8 cellular contexts compared by ENCODE assay signal in the genomic region with DNA sequence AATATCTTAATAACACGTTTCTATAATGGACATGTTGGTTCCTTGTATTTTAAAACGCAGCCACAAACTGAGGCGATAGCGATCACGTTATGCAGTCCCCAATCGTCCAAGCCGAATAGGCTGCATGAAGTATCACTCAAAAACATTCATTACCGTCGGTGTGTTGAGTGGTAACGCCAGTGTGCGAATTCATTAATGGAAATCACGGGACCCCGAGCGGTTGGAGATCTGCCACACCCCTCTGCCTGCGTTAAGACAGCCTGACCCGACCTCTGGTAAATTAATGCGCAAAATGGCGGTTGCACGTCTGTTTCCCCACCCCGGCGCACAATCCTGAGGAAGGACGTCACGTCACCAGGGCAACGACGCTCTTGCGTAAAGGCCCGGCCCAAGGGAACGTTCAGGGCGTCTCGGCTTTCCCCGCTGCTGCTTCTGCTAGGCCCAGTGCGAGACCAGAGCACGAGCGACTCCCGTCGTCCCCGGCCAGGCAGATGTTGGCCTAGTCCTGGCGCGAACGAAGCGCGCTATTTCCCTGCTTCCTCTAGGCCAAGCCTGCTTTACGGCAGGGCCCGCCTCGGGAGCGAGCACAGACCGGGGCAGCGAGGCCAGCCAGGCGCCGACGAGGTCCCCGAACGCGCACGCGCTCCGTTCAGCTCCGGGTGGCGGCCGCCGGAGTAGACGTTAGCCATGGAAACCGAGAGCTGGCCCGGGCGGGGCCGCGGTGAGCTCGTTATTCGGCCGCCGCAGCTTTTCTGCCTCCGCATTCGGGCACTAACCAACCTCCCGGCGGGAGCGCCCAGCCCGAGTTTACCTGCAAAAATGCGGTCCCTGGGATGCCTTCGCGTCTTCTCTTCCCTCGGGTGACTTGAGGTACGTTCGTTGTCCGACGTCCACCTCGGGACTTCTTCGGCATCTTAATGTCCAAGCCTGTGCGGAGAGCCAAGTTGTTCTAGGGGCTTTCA. TPM values are rescaled to one million over a fixed set of nuclear protein-coding genes. Genes with fewer than 3 reads are reported as not detected.
DNase-seq lines count a peak whose midpoint lies in the region; ATAC-seq, FAIRE-seq and TF ChIP-seq lines count a peak whose summit lies in the region.

A gene (plus strand): TSS at position 374 of the 962 bp plus-strand sequence. CDS start 15,716 bp downstream, outside the sequence.

- H3K27ac ChIP-seq in upper lobe of right lung, result peak within 1 kb of the TSS; percentile 98

- no peaks in the 10 kb centered on the region for H3K9me3 ChIP-seq in upper lobe of right lung

- peak within 1 kb of the TSS; percentile 71 for H3K4me3 ChIP-seq in upper lobe of right lung

- peaks cover 26% of the 10 kb centered on the region for H3K4me1 Mint-ChIP-seq in T-helper 1 cell treated with Interleukin-12 subunit alpha and Interleukin-12 subunit beta and Interleukin-4 antibody, amounts not matched to agents 30 μg/mL and 1 μg/mL, for 36 hours (ENCODE audit: low read depth)

- H3K9me3 Mint-ChIP-seq in T-helper 1 cell treated with Interleukin-12 subunit alpha and Interleukin-12 subunit beta and Interleukin-4 antibody, amounts not matched to agents 30 μg/mL and 1 μg/mL, for 36 hours, result no peaks in the 10 kb centered on the region

- peaks cover 18% of the 10 kb centered on the region for H3K4me1 ChIP-seq in upper lobe of right lung

- peak; percentile 97 for FAIRE-seq in GM12892 (lab: Jason Lieb, UNC)

- H3K27me3 Mint-ChIP-seq in T-helper 1 cell treated with Interleukin-12 subunit alpha and Interleukin-12 subunit beta and Interleukin-4 antibody, amounts not matched to agents 30 μg/mL and 1 μg/mL, for 36 hours (ENCODE audit: low read depth), result no peaks in the 10 kb centered on the region

- DNase-seq in GM12892 (ENCODE audit: insufficient read length) (peak; percentile 65), NCI-H1694 (lab: John Stamatoyannopoulos, UW) (peak; percentile 99), amniotic stem cell (lab: John Stamatoyannopoulos, UW) (peak; percentile 97), left cardiac atrium (peak; percentile 97), posterior vena cava (ENCODE audit: low spot score) (peak; percentile 99), upper lobe of right lung (peak; percentile 97)

- TF ChIP-seq POLR2A in GM12892 (IDR thresholded peaks at IDR 0.05; ENCODE audit: low read depth, low read length), result peak; percentile 95

- TF ChIP-seq CTCF in upper lobe of right lung (IDR thresholded peaks at IDR 0.05), result no peak

- no peaks in the 10 kb centered on the region for H3K27me3 ChIP-seq in upper lobe of right lung

- intact Hi-C loops in left cardiac atrium (cut with DNase I), result loop anchor here in 1 of 2 donors (2.0 to 10.0 kb wide), 3 partner anchors 73 to 907 kb away; a partner anchor contains a TSS
- intact Hi-C loops in posterior vena cava (cut with DNase I), result loop anchor here (2.0 to 5.0 kb wide), 2 partner anchors 15 to 70 kb away; no protein-coding TSS in a partner anchor
- intact Hi-C loops in upper lobe of right lung (cut with DNase I), result loop anchor here (10.0 kb wide), 1 partner anchor 73 kb away; a partner anchor contains a TSS

- peaks cover 13% of the 10 kb centered on the region for H3K36me3 Mint-ChIP-seq in T-helper 1 cell treated with Interleukin-12 subunit alpha and Interleukin-12 subunit beta and Interleukin-4 antibody, amounts not matched to agents 30 μg/mL and 1 μg/mL, for 36 hours (ENCODE audit: low read depth)

- peak within 1 kb of the TSS; percentile 98 for H3K27ac Mint-ChIP-seq in T-helper 1 cell treated with Interleukin-12 subunit alpha and Interleukin-12 subunit beta and Interleukin-4 antibody, amounts not matched to agents 30 μg/mL and 1 μg/mL, for 36 hours

- H3K36me3 ChIP-seq in upper lobe of right lung, result no peaks in the 10 kb centered on the region

- peak within 1 kb of the TSS; percentile 97 for H3K4me3 Mint-ChIP-seq in T-helper 1 cell treated with Interleukin-12 subunit alpha and Interleukin-12 subunit beta and Interleukin-4 antibody, amounts not matched to agents 30 μg/mL and 1 μg/mL, for 36 hours

- ATAC-seq in HG02852 (IDR thresholded peaks at IDR 0.05; ENCODE audit: unreplicated experiment) (peak; percentile 95), left cardiac atrium (peak; percentile 97 to 99), upper lobe of right lung (peak; percentile 97)

RNA-seq across cellular contexts. Expression of the gene that starts here (rescaled TPM):
- 23.3 TPM for polyA plus RNA-seq in GM12892 (2012; ENCODE audit: missing spikeins)
- total RNA-seq in left cardiac atrium (10 to 100 TPM; 30.4 to 37.8 TPM), posterior vena cava (10 to 100 TPM; 42.1 to 47.2 TPM), upper lobe of right lung (39.9 TPM)

Comparison
In these comparisons a context has a peak if more than half of its experiments do, and no peak if none do; other contexts are left out.
1. Peak in every context shown above with its lines: DNase-seq, ATAC-seq, H3K4me3 ChIP-seq and H3K27ac ChIP-seq.